8 cellular contexts compared by ENCODE assay signal in the genomic region with DNA sequence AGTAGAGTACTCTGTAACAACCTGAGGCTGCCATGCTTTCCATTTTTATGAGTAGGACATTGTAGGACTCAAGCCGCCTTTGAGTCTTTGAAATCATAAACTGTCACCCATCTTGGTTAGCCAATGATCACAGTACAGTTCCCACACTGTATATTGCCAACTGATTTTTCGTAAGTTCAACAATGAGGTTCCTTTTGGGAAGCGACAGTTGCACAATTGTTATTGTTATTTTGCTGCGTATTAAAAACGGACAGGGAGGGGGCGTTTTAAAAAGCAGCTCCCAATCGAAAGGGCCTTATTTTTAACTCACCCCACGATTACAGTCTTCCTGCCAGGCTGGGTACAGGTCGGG. TPM values are rescaled to one million over a fixed set of nuclear protein-coding genes. Genes with fewer than 3 reads are reported as not detected.
DNase-seq lines count a peak whose midpoint lies in the region; ATAC-seq and TF ChIP-seq lines count a peak whose summit lies in the region.

No MANE protein-coding gene starts in this region.

- H3K4me3 Mint-ChIP-seq in CD4-positive, CD25-positive, alpha-beta regulatory T cell = peak overlapping the region; percentile 87 to 97 (median 90)

- no peaks in the 10 kb centered on the region for H3K9me3 ChIP-seq in CD4-positive, CD25-positive, alpha-beta regulatory T cell (ENCODE audit: control insufficient read depth in 2 of 2, low read length in 2 of 2)
- H3K9me3 ChIP-seq in HUES64 (ENCODE audit: insufficient read depth, low read depth, low read length) (no peaks in the 10 kb centered on the region), breast epithelium (no peaks in the 10 kb centered on the region), right lobe of liver (no peaks in the 10 kb centered on the region), thyroid gland (no peaks in the 10 kb centered on the region)

- peak overlapping the region; percentile 89 for H3K4me3 ChIP-seq in CD4-positive, CD25-positive, alpha-beta regulatory T cell (ENCODE audit: low read depth, low read length)
- H3K4me3 ChIP-seq in HUES64 (ENCODE audit: low read length) (peak overlapping the region; percentile 72), breast epithelium (peak overlapping the region; percentile 70 to 78 (median 73)), right lobe of liver (peak overlapping the region; percentile 66 to 78 (median 69)), thyroid gland (replicated peaks in 1 of 3) (peak overlapping the region; percentile 16 to 60 (median 41))

- no peak overlapping the region for H3K9ac ChIP-seq in HUES64 (ENCODE audit: low read depth, low read length)

- H3K36me3 Mint-ChIP-seq in CD4-positive, CD25-positive, alpha-beta regulatory T cell = peaks cover 9% of the 10 kb centered on the region

- intact Hi-C loops in breast epithelium (cut with DNase I; ENCODE audit: low total_unique reads) = no loop called here
- intact Hi-C loops in right lobe of liver (cut with DNase I) = no loop called here
- intact Hi-C loops in thyroid gland (cut with DNase I) = no loop called here

- TF ChIP-seq POLR2A in breast epithelium (IDR thresholded peaks at IDR 0.05) (no peak), right lobe of liver (IDR thresholded peaks at IDR 0.05) (no peak), thyroid gland (IDR thresholded peaks at IDR 0.05) (no peak)

- peaks cover under 1% of the 10 kb centered on the region for H3K36me3 ChIP-seq in CD4-positive, CD25-positive, alpha-beta regulatory T cell (ENCODE audit: control insufficient read depth, insufficient read depth, low read length)
- H3K36me3 ChIP-seq in HUES64 (ENCODE audit: insufficient read depth, low read length) (no peaks in the 10 kb centered on the region), breast epithelium (no peaks in the 10 kb centered on the region), right lobe of liver (peaks cover 0 to 7% (median 0%) of the 10 kb centered on the region in 4 donors), thyroid gland (no peaks in the 10 kb centered on the region)

- ATAC-seq in CD4-positive, CD25-positive, alpha-beta regulatory T cell (ENCODE audit: low read depth in 2 of 2) = no peak
- ATAC-seq in right lobe of liver (peak in 3 of 4 donors; percentile 2 to 24 (median 24)), GM18519 (IDR thresholded peaks at IDR 0.05; ENCODE audit: low FRiP score, unreplicated experiment) (no peak)

- peaks cover 28% of the 10 kb centered on the region for H3K4me1 ChIP-seq in CD4-positive, CD25-positive, alpha-beta regulatory T cell (ENCODE audit: control insufficient read depth, insufficient read depth, low read length, poor library complexity, severe bottlenecking)
- H3K4me1 ChIP-seq in HUES64 (ENCODE audit: insufficient read depth, low read length) (no peaks in the 10 kb centered on the region), breast epithelium (no peaks in the 10 kb centered on the region), right lobe of liver (peaks cover 0 to 16% (median 2%) of the 10 kb centered on the region in 4 donors), thyroid gland (peaks cover 6 to 15% of the 10 kb centered on the region in 2 donors)

- H3K27ac ChIP-seq in CD4-positive, CD25-positive, alpha-beta regulatory T cell (ENCODE audit: insufficient read depth, low read length, poor library complexity, severe bottlenecking) = peak overlapping the region; percentile 78
- H3K27ac ChIP-seq in HUES64 (ENCODE audit: low read depth, low read length) (no peak overlapping the region), breast epithelium (peak overlapping the region; percentile 91 to 92), right lobe of liver (peak overlapping the region; percentile 95 to 97 (median 96)), thyroid gland (peak overlapping the region; percentile 74 to 89 (median 86))

- WGBS in HUES64 = 20% methylated on average over 9 of the region's 9 CpGs
- WGBS in right lobe of liver (ENCODE audit: insufficient coverage, low coverage, low lambda C conversion rate, missing lambda C conversion rate) = 0% methylated on average over 9 of the region's 9 CpGs
- WGBS in thyroid gland, 2 donors = 16 to 19% methylated on average over 8 to 9 of the region's 9 CpGs

- peaks cover 0 to 2% (median 0%) of the 10 kb centered on the region in 7 donors for H3K9me3 Mint-ChIP-seq in CD4-positive, CD25-positive, alpha-beta regulatory T cell

- H3K27me3 Mint-ChIP-seq in CD4-positive, CD25-positive, alpha-beta regulatory T cell = peaks cover 7% of the 10 kb centered on the region

- H3K27me3 ChIP-seq in CD4-positive, CD25-positive, alpha-beta regulatory T cell (ENCODE audit: control insufficient read depth, insufficient read depth, low read length) = no peaks in the 10 kb centered on the region
- H3K27me3 ChIP-seq in HUES64 (ENCODE audit: insufficient read depth, low read length) (peaks cover 43% of the 10 kb centered on the region), breast epithelium (no peaks in the 10 kb centered on the region), right lobe of liver (no peaks in the 10 kb centered on the region), thyroid gland (no peaks in the 10 kb centered on the region)

- H3K4me1 Mint-ChIP-seq in CD4-positive, CD25-positive, alpha-beta regulatory T cell = peaks cover 0 to 41% (median 33%) of the 10 kb centered on the region in 4 donors

- TF ChIP-seq CTCF in breast epithelium (IDR thresholded peaks at IDR 0.05) (no peak), right lobe of liver (IDR thresholded peaks at IDR 0.05) (no peak), thyroid gland (IDR thresholded peaks at IDR 0.05) (no peak)

- DNase-seq in CD4-positive, CD25-positive, alpha-beta regulatory T cell = no peak
- DNase-seq in breast epithelium (ENCODE audit: low spot score in 2 of 2) (no peak), right lobe of liver (no peak), thyroid gland (no peak), GDM1 (lab: John Stamatoyannopoulos, UW) (no peak), cerebellum (ENCODE audit: low spot score) (no peak)

- H3K27ac Mint-ChIP-seq in CD4-positive, CD25-positive, alpha-beta regulatory T cell = peak overlapping the region; percentile 72 to 96 (median 96)

RNA-seq across cellular contexts. Expression of gene SLC46A3, which starts 0.6 kb away (rescaled TPM):
- 11.0 TPM for total RNA-seq in CD4-positive, CD25-positive, alpha-beta regulatory T cell
- 10 to 100 TPM; 27.9 to 35.5 (median 33.4) TPM for polyA plus RNA-seq in CD4-positive, CD25-positive, alpha-beta regulatory T cell
- 0.25 TPM for polyA plus RNA-seq in HUES64 (2013, experiment 1 of 2)
- polyA plus RNA-seq in HUES64 (2013, experiment 2 of 2) = 0.44 TPM
- total RNA-seq in breast epithelium = 10 to 100 TPM; 17.1 to 29.7 (median 25.6) TPM
- total RNA-seq in right lobe of liver = 10 to 100 TPM; 33.9 to 60.9 (median 43.0) TPM
- total RNA-seq in thyroid gland = 10 to 100 TPM; 16.4 to 28.7 (median 26.8) TPM
- 4.4 TPM for total RNA-seq in cerebellum

RNA-seq across cellular contexts. Expression of gene POMP, which starts 59.2 kb away (rescaled TPM):
- 27.3 TPM for total RNA-seq in CD4-positive, CD25-positive, alpha-beta regulatory T cell
- polyA plus RNA-seq in CD4-positive, CD25-positive, alpha-beta regulatory T cell = 100 to 1,000 TPM; 101 to 138 (median 120) TPM
- polyA plus RNA-seq in HUES64 (2013, experiment 1 of 2) = 127 TPM
- 132 TPM for polyA plus RNA-seq in HUES64 (2013, experiment 2 of 2)
- total RNA-seq in breast epithelium (10 to 100 TPM; 47.3 to 72.5 (median 65.5) TPM), right lobe of liver (10 to 100 TPM; 31.8 to 60.6 (median 50.2) TPM), thyroid gland (10 to 100 TPM; 23.3 to 70.0 (median 45.4) TPM), cerebellum (32.4 TPM)

Comparison
In these comparisons a context has a peak if more than half of its experiments do, and no peak if none do; other contexts are left out.
1. ATAC-seq: peak in right lobe of liver (3 of 4); none in CD4-positive, CD25-positive, alpha-beta regulatory T cell (0 of 2) and GM18519 (single experiment).
2. Peak in every context shown above with its lines, with median percentiles within 50 percentile points of each other: H3K4me3 ChIP-seq.